Comparison of ENCODE assay signal across 1 cellular context in genomic region chr15:89829616-89830440, GRCh38.
TF ChIP-seq lines count a peak whose summit lies in the region.

No MANE protein-coding gene starts in this region.

TF ChIP-seq in H1, 55 proteins besides CTCF, POLR2A, EP300 and RAD21:
- no peak for TF ChIP-seq SP2 (IDR thresholded peaks at IDR 0.05; ENCODE audit: low read length)
- TF ChIP-seq TBP (IDR thresholded peaks at IDR 0.05; ENCODE audit: low read depth, low read length): no peak
- TF ChIP-seq BRCA1 (IDR thresholded peaks at IDR 0.05; ENCODE audit: low read depth, low read length): no peak
- TF ChIP-seq PHF8 (conservative IDR thresholded peaks at IDR 0.05; ENCODE audit: low read depth, low read length): no peak
- TF ChIP-seq KDM1A (IDR thresholded peaks at IDR 0.05; ENCODE audit: borderline replicate concordance, low read length): no peak
- TF ChIP-seq BACH1 (IDR thresholded peaks at IDR 0.05; ENCODE audit: low read length): no peak
- TF ChIP-seq TAF1 (IDR thresholded peaks at IDR 0.05; ENCODE audit: low read depth, low read length): no peak
- no peak for TF ChIP-seq SUZ12 (IDR thresholded peaks at IDR 0.05; ENCODE audit: low read length)
- TF ChIP-seq GABPA (IDR thresholded peaks at IDR 0.05; ENCODE audit: borderline replicate concordance, insufficient read depth, low read length): no peak
- TF ChIP-seq KDM4A (IDR thresholded peaks at IDR 0.05; ENCODE audit: low read depth, low read length, severe bottlenecking): no peak
- TF ChIP-seq YY1 (IDR thresholded peaks at IDR 0.05; ENCODE audit: low read depth, low read length): no peak
- no peak for TF ChIP-seq CEBPB (IDR thresholded peaks at IDR 0.05; ENCODE audit: low read depth, low read length)
- TF ChIP-seq ATF3 (IDR thresholded peaks at IDR 0.05; ENCODE audit: insufficient read depth, low read depth, low read length): no peak
- TF ChIP-seq SP4 (IDR thresholded peaks at IDR 0.05; ENCODE audit: low read length): no peak
- no peak for TF ChIP-seq NRF1 (IDR thresholded peaks at IDR 0.05; ENCODE audit: low read depth, low read length)
